ENCODE assay signal across 18 cellular contexts in genomic region chr2:73403237-73403636, GRCh38.
"Had no signal": no experiment of that assay in that cellular context is flagged by ENCODE, and none has a peak within 500 bp of the region (broad histone marks: within the 10 kb centered on the region; RNA-seq: fewer than 3 reads in every experiment).

No MANE protein-coding gene starts in this region.

- H3K27ac ChIP-seq: coronary artery, dorsolateral prefrontal cortex, esophagus muscularis mucosa, foreskin keratinocyte, gastroesophageal sphincter, heart left ventricle, hepatocyte, left lung, lower lobe of right lung had no signal

- H3K36me3 ChIP-seq: left lung, lower lobe of right lung had no signal

- H3K4me3 ChIP-seq: coronary artery, dorsolateral prefrontal cortex, esophagus muscularis mucosa, gastroesophageal sphincter, heart left ventricle, hepatocyte, left lung, lower lobe of right lung, mucosa of descending colon had no signal

- DNase-seq: dermis blood vessel endothelial cell; dorsolateral prefrontal cortex; effector CD4-positive, alpha-beta T cell; effector memory CD4-positive, alpha-beta T cell; foreskin keratinocyte; heart left ventricle; left cardiac atrium; left lung; left ventricle myocardium superior; lower lobe of right lung; mesenchymal stem cell; mucosa of descending colon; naive B cell had no signal

- H3K4me1 ChIP-seq: esophagus muscularis mucosa, foreskin keratinocyte, gastroesophageal sphincter, heart left ventricle, left lung, lower lobe of right lung had no signal

- H3K27ac Mint-ChIP-seq: mesothelial cell of epicardium, naive B cell had no signal

- H3K4me3 Mint-ChIP-seq: mesothelial cell of epicardium, naive B cell had no signal

- H3K4me1 Mint-ChIP-seq: mesothelial cell of epicardium had no signal

- H3K27me3 Mint-ChIP-seq: naive B cell had no signal

- ATAC-seq: foreskin keratinocyte, gastroesophageal sphincter, heart left ventricle, left cardiac atrium, left lung, left ventricle myocardium superior, lower lobe of right lung, mucosa of descending colon had no signal
